Comparison of ENCODE assay signal across 1 cellular context in genomic region chr1:84506002-84506728, GRCh38.
A peak's percentile ranks its signal among the peaks of the same experiment; 100 is the strongest.
TF ChIP-seq lines count a peak whose summit lies in the region.

Gene GNG5 (minus strand): TSS chr1:84506581. CDS start chr1:84506091, 490 bp downstream.
Gene SPATA1 (plus strand): TSS chr1:84506386. CDS start chr1:84516360, 9,974 bp downstream.

TF ChIP-seq in HepG2, 621 proteins besides CTCF, POLR2A, EP300 and RAD21 (continued from another document and continues in another):
- TF ChIP-seq, protein P1, sequence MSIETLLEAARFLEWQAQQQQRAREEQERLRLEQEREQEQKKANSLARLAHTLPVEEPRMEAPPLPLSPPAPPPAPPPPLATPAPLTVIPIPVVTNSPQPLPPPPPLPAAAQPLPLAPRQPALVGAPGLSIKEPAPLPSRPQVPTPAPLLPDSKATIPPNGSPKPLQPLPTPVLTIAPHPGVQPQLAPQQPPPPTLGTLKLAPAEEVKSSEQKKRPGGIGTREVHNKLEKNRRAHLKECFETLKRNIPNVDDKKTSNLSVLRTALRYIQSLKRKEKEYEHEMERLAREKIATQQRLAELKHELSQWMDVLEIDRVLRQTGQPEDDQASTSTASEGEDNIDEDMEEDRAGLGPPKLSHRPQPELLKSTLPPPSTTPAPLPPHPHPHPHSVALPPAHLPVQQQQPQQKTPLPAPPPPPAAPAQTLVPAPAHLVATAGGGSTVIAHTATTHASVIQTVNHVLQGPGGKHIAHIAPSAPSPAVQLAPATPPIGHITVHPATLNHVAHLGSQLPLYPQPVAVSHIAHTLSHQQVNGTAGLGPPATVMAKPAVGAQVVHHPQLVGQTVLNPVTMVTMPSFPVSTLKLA (IDR thresholded peaks at IDR 0.05), result 0 out of 2 replicates have a peak, but pooled peaks have one; percentile 2
- TF ChIP-seq REPIN1 (CRISPR knock-in tag; IDR thresholded peaks at IDR 0.05; ENCODE audit: borderline replicate concordance, low read depth) (no peak), IRF2 (CRISPR knock-in tag; IDR thresholded peaks at IDR 0.05) (peak; percentile 33), KDM5A (IDR thresholded peaks at IDR 0.05; ENCODE audit: borderline replicate concordance, low read length) (peak; percentile 56; the same call in 1 of the 2 replicates), ZNF777 (CRISPR knock-in tag; IDR thresholded peaks at IDR 0.05) (peak; percentile 68), ZNF775 (CRISPR knock-in tag; IDR thresholded peaks at IDR 0.05; ENCODE audit: borderline replicate concordance) (no peak), KAT7 (CRISPR knock-in tag; IDR thresholded peaks at IDR 0.05; ENCODE audit: borderline replicate concordance) (0 out of 2 replicates have a peak, but pooled peaks have one; percentile 57), PBX3 (CRISPR knock-in tag; IDR thresholded peaks at IDR 0.05; ENCODE audit: borderline replicate concordance) (peak; percentile 14; the same call in 1 of the 2 replicates), ZNF605 (CRISPR knock-in tag; IDR thresholded peaks at IDR 0.05) (peak; percentile 90), TGIF2 (CRISPR knock-in tag; IDR thresholded peaks at IDR 0.05) (0 out of 2 replicates have a peak, but pooled peaks have one; percentile 25), SAFB2 (CRISPR knock-in tag; IDR thresholded peaks at IDR 0.05; ENCODE audit: borderline replicate concordance, low read depth) (peak; percentile 67; the same call in 1 of the 2 replicates), ZBTB38 (CRISPR knock-in tag; IDR thresholded peaks at IDR 0.05) (no peak), FOSL2 (CRISPR knock-in tag; IDR thresholded peaks at IDR 0.05) (peak; percentile 97), ZNF530 (CRISPR knock-in tag; IDR thresholded peaks at IDR 0.05; ENCODE audit: low read depth) (0 out of 2 replicates have a peak, but pooled peaks have one; percentile 81), ZNF441 (CRISPR knock-in tag; IDR thresholded peaks at IDR 0.05; ENCODE audit: borderline replicate concordance) (peak; percentile 45; the same call in 1 of the 2 replicates), CEBPG (CRISPR knock-in tag; IDR thresholded peaks at IDR 0.05) (0 out of 2 replicates have a peak, but pooled peaks have one; percentile 2), YEATS4 (CRISPR knock-in tag; IDR thresholded peaks at IDR 0.05; ENCODE audit: borderline replicate concordance) (peak; percentile 48; the same call in 1 of the 2 replicates), TEAD2 (CRISPR knock-in tag; IDR thresholded peaks at IDR 0.05) (no peak), MED1 (CRISPR knock-in tag; IDR thresholded peaks at IDR 0.05) (peak; percentile 44; the same call in 1 of the 2 replicates), DMAP1 (CRISPR knock-in tag; IDR thresholded peaks at IDR 0.05) (peak; percentile 74; the same call in 1 of the 2 replicates), SOX5 (CRISPR knock-in tag; IDR thresholded peaks at IDR 0.05; ENCODE audit: borderline replicate concordance) (peak; percentile 25; the same call in 1 of the 2 replicates), ZBTB7A (CRISPR knock-in tag; IDR thresholded peaks at IDR 0.05) (peak; percentile 22; the same call in 1 of the 2 replicates), ZNF136 (CRISPR knock-in tag; IDR thresholded peaks at IDR 0.05; ENCODE audit: low read depth) (peak; percentile 64; the same call in 1 of the 2 replicates), SPEN (CRISPR knock-in tag; IDR thresholded peaks at IDR 0.05; ENCODE audit: low read depth) (peak; percentile 56), JUND (CRISPR knock-in tag; IDR thresholded peaks at IDR 0.05) (peak; percentile 64; the same call in 1 of the 2 replicates), RARA (CRISPR knock-in tag; IDR thresholded peaks at IDR 0.05) (peak; percentile 78), TCF7 (IDR thresholded peaks at IDR 0.05; ENCODE audit: low read depth) (peak; percentile 3; the same call in 1 of the 2 replicates), SP2 (CRISPR knock-in tag; IDR thresholded peaks at IDR 0.05) (peak; percentile 54; the same call in 1 of the 2 replicates), WIZ (CRISPR knock-in tag; IDR thresholded peaks at IDR 0.05) (0 out of 2 replicates have a peak, but pooled peaks have one; percentile 49), ZFP37 (CRISPR knock-in tag; IDR thresholded peaks at IDR 0.05; ENCODE audit: borderline replicate concordance) (no peak), RXRB (CRISPR knock-in tag; IDR thresholded peaks at IDR 0.05; ENCODE audit: borderline replicate concordance) (peak; percentile 9; the same call in 1 of the 2 replicates), ZNF609 (CRISPR knock-in tag; IDR thresholded peaks at IDR 0.05; ENCODE audit: borderline replicate concordance) (peak; percentile 66; the same call in 1 of the 2 replicates), SMARCE1 (IDR thresholded peaks at IDR 0.05; ENCODE audit: borderline replicate concordance) (no peak), THAP11 (CRISPR knock-in tag; IDR thresholded peaks at IDR 0.05) (peak; percentile 6), FOSL1 (CRISPR knock-in tag; IDR thresholded peaks at IDR 0.05; ENCODE audit: borderline replicate concordance) (peak; percentile 64; the same call in 1 of the 2 replicates), NR2C2 (CRISPR knock-in tag; IDR thresholded peaks at IDR 0.05; ENCODE audit: borderline replicate concordance) (peak; percentile 59; the same call in 1 of the 2 replicates), HMG20A (CRISPR knock-in tag; IDR thresholded peaks at IDR 0.05; ENCODE audit: borderline replicate concordance) (0 out of 2 replicates have a peak, but pooled peaks have one; percentile 15), SP1 (IDR thresholded peaks at IDR 0.05) (no peak), SP1 (CRISPR knock-in tag; IDR thresholded peaks at IDR 0.05) (peak; percentile 69), ZNF235 (CRISPR knock-in tag; IDR thresholded peaks at IDR 0.05; ENCODE audit: borderline replicate concordance) (no peak)
- TF ChIP-seq, protein P2, sequence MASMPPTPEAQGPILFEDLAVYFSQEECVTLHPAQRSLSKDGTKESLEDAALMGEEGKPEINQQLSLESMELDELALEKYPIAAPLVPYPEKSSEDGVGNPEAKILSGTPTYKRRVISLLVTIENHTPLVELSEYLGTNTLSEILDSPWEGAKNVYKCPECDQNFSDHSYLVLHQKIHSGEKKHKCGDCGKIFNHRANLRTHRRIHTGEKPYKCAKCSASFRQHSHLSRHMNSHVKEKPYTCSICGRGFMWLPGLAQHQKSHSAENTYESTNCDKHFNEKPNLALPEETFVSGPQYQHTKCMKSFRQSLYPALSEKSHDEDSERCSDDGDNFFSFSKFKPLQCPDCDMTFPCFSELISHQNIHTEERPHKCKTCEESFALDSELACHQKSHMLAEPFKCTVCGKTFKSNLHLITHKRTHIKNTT (CRISPR knock-in tag; IDR thresholded peaks at IDR 0.05), result no peak
- TF ChIP-seq, protein P3, sequence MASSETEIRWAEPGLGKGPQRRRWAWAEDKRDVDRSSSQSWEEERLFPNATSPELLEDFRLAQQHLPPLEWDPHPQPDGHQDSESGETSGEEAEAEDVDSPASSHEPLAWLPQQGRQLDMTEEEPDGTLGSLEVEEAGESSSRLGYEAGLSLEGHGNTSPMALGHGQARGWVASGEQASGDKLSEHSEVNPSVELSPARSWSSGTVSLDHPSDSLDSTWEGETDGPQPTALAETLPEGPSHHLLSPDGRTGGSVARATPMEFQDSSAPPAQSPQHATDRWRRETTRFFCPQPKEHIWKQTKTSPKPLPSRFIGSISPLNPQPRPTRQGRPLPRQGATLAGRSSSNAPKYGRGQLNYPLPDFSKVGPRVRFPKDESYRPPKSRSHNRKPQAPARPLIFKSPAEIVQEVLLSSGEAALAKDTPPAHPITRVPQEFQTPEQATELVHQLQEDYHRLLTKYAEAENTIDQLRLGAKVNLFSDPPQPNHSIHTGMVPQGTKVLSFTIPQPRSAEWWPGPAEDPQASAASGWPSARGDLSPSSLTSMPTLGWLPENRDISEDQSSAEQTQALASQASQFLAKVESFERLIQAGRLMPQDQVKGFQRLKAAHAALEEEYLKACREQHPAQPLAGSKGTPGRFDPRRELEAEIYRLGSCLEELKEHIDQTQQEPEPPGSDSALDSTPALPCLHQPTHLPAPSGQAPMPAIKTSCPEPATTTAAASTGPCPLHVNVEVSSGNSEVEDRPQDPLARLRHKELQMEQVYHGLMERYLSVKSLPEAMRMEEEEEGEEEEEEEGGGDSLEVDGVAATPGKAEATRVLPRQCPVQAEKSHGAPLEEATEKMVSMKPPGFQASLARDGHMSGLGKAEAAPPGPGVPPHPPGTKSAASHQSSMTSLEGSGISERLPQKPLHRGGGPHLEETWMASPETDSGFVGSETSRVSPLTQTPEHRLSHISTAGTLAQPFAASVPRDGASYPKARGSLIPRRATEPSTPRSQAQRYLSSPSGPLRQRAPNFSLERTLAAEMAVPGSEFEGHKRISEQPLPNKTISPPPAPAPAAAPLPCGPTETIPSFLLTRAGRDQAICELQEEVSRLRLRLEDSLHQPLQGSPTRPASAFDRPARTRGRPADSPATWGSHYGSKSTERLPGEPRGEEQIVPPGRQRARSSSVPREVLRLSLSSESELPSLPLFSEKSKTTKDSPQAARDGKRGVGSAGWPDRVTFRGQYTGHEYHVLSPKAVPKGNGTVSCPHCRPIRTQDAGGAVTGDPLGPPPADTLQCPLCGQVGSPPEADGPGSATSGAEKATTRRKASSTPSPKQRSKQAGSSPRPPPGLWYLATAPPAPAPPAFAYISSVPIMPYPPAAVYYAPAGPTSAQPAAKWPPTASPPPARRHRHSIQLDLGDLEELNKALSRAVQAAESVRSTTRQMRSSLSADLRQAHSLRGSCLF (CRISPR knock-in tag; IDR thresholded peaks at IDR 0.05; ENCODE audit: borderline replicate concordance), result 0 out of 2 replicates have a peak, but pooled peaks have one; percentile 12
- TF ChIP-seq, protein P4, sequence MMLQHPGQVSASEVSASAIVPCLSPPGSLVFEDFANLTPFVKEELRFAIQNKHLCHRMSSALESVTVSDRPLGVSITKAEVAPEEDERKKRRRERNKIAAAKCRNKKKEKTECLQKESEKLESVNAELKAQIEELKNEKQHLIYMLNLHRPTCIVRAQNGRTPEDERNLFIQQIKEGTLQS (CRISPR knock-in tag; IDR thresholded peaks at IDR 0.05), result peak; percentile 54; the same call in 1 of the 2 replicates
- TF ChIP-seq, protein P5, sequence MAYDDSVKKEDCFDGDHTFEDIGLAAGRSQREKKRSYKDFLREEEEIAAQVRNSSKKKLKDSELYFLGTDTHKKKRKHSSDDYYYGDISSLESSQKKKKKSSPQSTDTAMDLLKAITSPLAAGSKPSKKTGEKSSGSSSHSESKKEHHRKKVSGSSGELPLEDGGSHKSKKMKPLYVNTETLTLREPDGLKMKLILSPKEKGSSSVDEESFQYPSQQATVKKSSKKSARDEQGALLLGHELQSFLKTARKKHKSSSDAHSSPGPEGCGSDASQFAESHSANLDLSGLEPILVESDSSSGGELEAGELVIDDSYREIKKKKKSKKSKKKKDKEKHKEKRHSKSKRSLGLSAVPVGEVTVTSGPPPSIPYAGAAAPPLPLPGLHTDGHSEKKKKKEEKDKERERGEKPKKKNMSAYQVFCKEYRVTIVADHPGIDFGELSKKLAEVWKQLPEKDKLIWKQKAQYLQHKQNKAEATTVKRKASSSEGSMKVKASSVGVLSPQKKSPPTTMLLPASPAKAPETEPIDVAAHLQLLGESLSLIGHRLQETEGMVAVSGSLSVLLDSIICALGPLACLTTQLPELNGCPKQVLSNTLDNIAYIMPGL (CRISPR knock-in tag; IDR thresholded peaks at IDR 0.05; ENCODE audit: borderline replicate concordance in 1 of 2, low read depth in 1 of 2), result peak in 1 of 2 experiments; percentile 43; a peak in 2 of 4 replicates
- TF ChIP-seq, protein P6, sequence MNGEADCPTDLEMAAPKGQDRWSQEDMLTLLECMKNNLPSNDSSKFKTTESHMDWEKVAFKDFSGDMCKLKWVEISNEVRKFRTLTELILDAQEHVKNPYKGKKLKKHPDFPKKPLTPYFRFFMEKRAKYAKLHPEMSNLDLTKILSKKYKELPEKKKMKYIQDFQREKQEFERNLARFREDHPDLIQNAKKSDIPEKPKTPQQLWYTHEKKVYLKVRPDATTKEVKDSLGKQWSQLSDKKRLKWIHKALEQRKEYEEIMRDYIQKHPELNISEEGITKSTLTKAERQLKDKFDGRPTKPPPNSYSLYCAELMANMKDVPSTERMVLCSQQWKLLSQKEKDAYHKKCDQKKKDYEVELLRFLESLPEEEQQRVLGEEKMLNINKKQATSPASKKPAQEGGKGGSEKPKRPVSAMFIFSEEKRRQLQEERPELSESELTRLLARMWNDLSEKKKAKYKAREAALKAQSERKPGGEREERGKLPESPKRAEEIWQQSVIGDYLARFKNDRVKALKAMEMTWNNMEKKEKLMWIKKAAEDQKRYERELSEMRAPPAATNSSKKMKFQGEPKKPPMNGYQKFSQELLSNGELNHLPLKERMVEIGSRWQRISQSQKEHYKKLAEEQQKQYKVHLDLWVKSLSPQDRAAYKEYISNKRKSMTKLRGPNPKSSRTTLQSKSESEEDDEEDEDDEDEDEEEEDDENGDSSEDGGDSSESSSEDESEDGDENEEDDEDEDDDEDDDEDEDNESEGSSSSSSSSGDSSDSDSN (CRISPR knock-in tag; IDR thresholded peaks at IDR 0.05), result peak; percentile 72
